Comparison of ENCODE assay signal across 14 cellular contexts in the genomic region with DNA sequence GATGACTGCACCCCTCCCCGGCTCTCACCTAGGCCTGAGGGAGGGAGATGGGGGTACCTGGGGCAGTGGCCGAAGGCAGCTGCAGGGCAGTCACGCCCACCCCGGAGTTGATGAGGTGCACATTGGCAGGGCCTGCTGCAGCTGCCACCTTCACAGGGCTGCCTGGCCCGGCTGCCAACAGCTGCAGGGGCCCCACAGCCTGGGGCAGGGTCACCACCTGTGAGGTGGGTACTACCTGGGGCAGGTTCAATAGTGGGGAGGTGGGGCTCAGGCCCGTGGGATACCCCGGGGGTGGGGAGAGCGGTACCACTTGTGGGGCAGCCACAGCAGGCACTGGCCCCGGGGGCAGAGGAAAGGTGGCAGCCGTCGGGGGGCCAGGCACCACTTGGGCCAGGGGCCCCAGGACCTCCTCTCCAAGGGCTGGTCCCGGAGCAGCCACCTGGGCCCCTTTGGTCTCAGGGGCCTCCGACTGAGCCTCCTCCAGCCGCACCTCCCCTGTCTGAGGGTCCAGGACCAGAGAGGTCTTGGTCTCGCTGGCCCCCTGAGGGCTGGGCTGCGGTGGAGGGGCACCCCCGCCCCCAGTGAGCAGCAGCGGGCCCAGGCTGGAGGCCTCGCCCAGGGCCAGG. TPM values are rescaled to one million over a fixed set of nuclear protein-coding genes. Genes with fewer than 3 reads are reported as not detected.
A peak's percentile ranks its signal among the peaks of the same experiment; 100 is the strongest.
DNase-seq lines count a peak whose midpoint lies in the region; ATAC-seq, FAIRE-seq and TF ChIP-seq lines count a peak whose summit lies in the region.
"Had no signal": no experiment of that assay in that cellular context is flagged by ENCODE, and none has a peak within 500 bp of the region (broad histone marks: within the 10 kb centered on the region; RNA-seq: fewer than 3 reads in every experiment).

No MANE protein-coding gene starts in this region.

- intact Hi-C loops in HCT116 (cut with micrococcal nuclease) (no loop called here), stomach (cut with DNase I; ENCODE audit: low total_unique reads) (no loop called here)

- no peak for TF ChIP-seq EP300 in stomach (IDR thresholded peaks at IDR 0.05)

- TF ChIP-seq POLR2A in HCT116 (IDR thresholded peaks at IDR 0.05; ENCODE audit: borderline replicate concordance, extremely low read depth, insufficient read depth, insufficient read length) (no peak), stomach (IDR thresholded peaks at IDR 0.05) (no peak)

- DNase-seq in HCT116 (ENCODE audit: low read depth, low spot score) (no peak), bronchial epithelial cell (ENCODE audit: low read depth) (no peak), kidney epithelial cell (ENCODE audit: low read depth) (no peak), stomach (no peak), foreskin keratinocyte (no peak), AG08396 (ENCODE audit: low spot score) (no peak), iPS-NIHi7 (ENCODE audit: extremely low spot score) (no peak), GM20000 (ENCODE audit: low spot score) (no peak)
- DNase-seq: activated naive CD4-positive, alpha-beta T cell treated with anti-CD3 and anti-CD28 coated beads, Interleukin-2, amount 10 ng/mL, durations not matched to agents 7 days and 5 days; hippocampal formation; Kasumi-1; stimulated activated naive CD8-positive, alpha-beta T cell treated with anti-CD3 and anti-CD28 coated beads, Interleukin-15, amount 100 ng/mL, for 72 hours had no signal

- BruUV-seq in HCT116 (replicated peaks; lab: Mats Ljungman, UMichigan) = no TSS peak

- no peak overlapping the region for H2AFZ ChIP-seq in HCT116 (ENCODE audit: low read depth, low read length, poor library complexity, severe bottlenecking)

- no peak for FAIRE-seq in bronchial epithelial cell (lab: Jason Lieb, UNC)

- WGBS in stomach, 5 donors = 33 to 69% (median 43%) methylated on average over 8 to 19 of the region's 19 CpGs

- peak overlapping the region; percentile 84; the same call in 1 of the 2 replicates for H3K9ac ChIP-seq in HCT116 (ENCODE audit: low read length)

- no peaks in the 10 kb centered on the region for H3K36me3 ChIP-seq in HCT116 (ENCODE audit: control insufficient read depth in 1 of 2, insufficient read depth in 2 of 2, low read length in 2 of 2)
- H3K36me3 ChIP-seq in bronchial epithelial cell (ENCODE audit: control insufficient read depth, insufficient read depth, low read length) = no peaks in the 10 kb centered on the region
- H3K36me3 ChIP-seq in kidney epithelial cell (ENCODE audit: control insufficient read depth, insufficient read depth, low read length) = no peaks in the 10 kb centered on the region
- H3K36me3 ChIP-seq in stomach = peaks cover 0 to 2% (median 1%) of the 10 kb centered on the region in 4 donors

- no peaks in the 10 kb centered on the region for H3K79me2 ChIP-seq in HCT116 (ENCODE audit: insufficient read depth, low read length)

- TF ChIP-seq CTCF in HCT116 (IDR thresholded peaks at IDR 0.05 in 2 of 3, conservative IDR thresholded peaks at IDR 0.05 in 1 of 3; ENCODE audit: borderline replicate concordance in 1 of 3, insufficient read depth in 1 of 3, low read depth in 2 of 3, low read length in 2 of 3) (no peak), bronchial epithelial cell (IDR thresholded peaks at IDR 0.05; ENCODE audit: insufficient read depth, low read length, severe bottlenecking) (no peak), kidney epithelial cell (IDR thresholded peaks at IDR 0.05; ENCODE audit: insufficient read depth, low read length, poor library complexity, severe bottlenecking) (no peak), stomach (IDR thresholded peaks at IDR 0.05) (no peak), foreskin keratinocyte (conservative IDR thresholded peaks at IDR 0.05) (no peak), GM20000 (IDR thresholded peaks at IDR 0.05; ENCODE audit: extremely low read depth, missing control alignments) (no peak)

- POLR2A ChIA-PET in HCT116 (lab: Charles Lee) = no interaction called here

- CTCF ChIA-PET in HCT116 (lab: Charles Lee) = no interaction called here

- H3K4me3 ChIP-seq in HCT116 (replicated peaks in 1 of 2; ENCODE audit: low read depth in 1 of 2, low read length in 2 of 2) (peak overlapping the region in 1 of 2 experiments; percentile 84; a peak in 2 of 4 replicates), bronchial epithelial cell (ENCODE audit: low read depth, low read length) (peak overlapping the region; percentile 88), kidney epithelial cell (ENCODE audit: low read depth, low read length) (peak overlapping the region; percentile 81), stomach (peak overlapping the region; percentile 61 to 85 (median 83))

- peak overlapping the region; percentile 92 for H3K4me2 ChIP-seq in HCT116 (ENCODE audit: low read length)

- RAD21 ChIA-PET in HCT116 (lab: Charles Lee; ENCODE audit: low non-redundant PET in 1 of 2, low total read pairs in 2 of 2, uncharacterized antibody in 2 of 2, unreplicated experiment in 2 of 2) = interaction anchor here in 1 of 2 experiments (0.5 kb wide), 1 partner anchor 13 kb away, joined by 3 read pairs; no protein-coding TSS in a partner anchor

- no peaks in the 10 kb centered on the region for H3K27me3 ChIP-seq in HCT116 (ENCODE audit: insufficient read depth, low read length)
- H3K27me3 ChIP-seq in bronchial epithelial cell (ENCODE audit: control insufficient read depth, insufficient read depth, low read length) = no peaks in the 10 kb centered on the region
- H3K27me3 ChIP-seq in kidney epithelial cell (ENCODE audit: control insufficient read depth, insufficient read depth, low read length) = peaks cover 7% of the 10 kb centered on the region
- peaks cover 0 to 29% (median 0%) of the 10 kb centered on the region in 3 donors for H3K27me3 ChIP-seq in stomach
- H3K27me3 ChIP-seq in foreskin keratinocyte = peaks cover 9% of the 10 kb centered on the region

- peak overlapping the region; percentile 98 for H3K27ac ChIP-seq in HCT116 (ENCODE audit: low read depth, low read length)
- peak overlapping the region; percentile 89 to 97 (median 92) for H3K27ac ChIP-seq in stomach
- H3K27ac ChIP-seq in foreskin keratinocyte = no peak overlapping the region

- no peaks in the 10 kb centered on the region for H3K9me2 ChIP-seq in HCT116 (ENCODE audit: insufficient read depth)

- H3K9me3 ChIP-seq in HCT116 (ENCODE audit: control insufficient read depth in 1 of 2, insufficient read depth in 1 of 2, low read depth in 1 of 2, low read length in 2 of 2) = no peaks in the 10 kb centered on the region
- no peaks in the 10 kb centered on the region for H3K9me3 ChIP-seq in stomach

- no peak for ATAC-seq in HCT116
- ATAC-seq in foreskin keratinocyte = no peak
- ATAC-seq: stimulated activated naive CD8-positive, alpha-beta T cell treated with anti-CD3 and anti-CD28 coated beads, Interleukin-15, amount 100 ng/mL, for 72 hours had no signal

- TF ChIP-seq RAD21 in HCT116 (IDR thresholded peaks at IDR 0.05; ENCODE audit: low read depth) = no peak

- no peaks in the 10 kb centered on the region for H4K20me1 ChIP-seq in HCT116 (ENCODE audit: insufficient read depth)

- H3K4me1 ChIP-seq in HCT116 (ENCODE audit: control insufficient read depth in 1 of 2, insufficient read depth in 2 of 2, low read length in 2 of 2) = peaks cover 14 to 47% of the 10 kb centered on the region in 2 experiments
- H3K4me1 ChIP-seq in stomach = peaks cover 41 to 71% (median 63%) of the 10 kb centered on the region in 4 donors
- no peaks in the 10 kb centered on the region for H3K4me1 ChIP-seq in foreskin keratinocyte

TF ChIP-seq in HCT116, 20 proteins besides CTCF, POLR2A, EP300 and RAD21 (continues in another document):
- TF ChIP-seq FOSL1 (IDR thresholded peaks at IDR 0.05; ENCODE audit: low read depth) = no peak
- no peak for TF ChIP-seq JUND (IDR thresholded peaks at IDR 0.05)
- no peak for TF ChIP-seq EZH2phosphoT487 (IDR thresholded peaks at IDR 0.05; ENCODE audit: borderline replicate concordance)
- TF ChIP-seq EGR1 (IDR thresholded peaks at IDR 0.05; ENCODE audit: low read depth) = no peak
- TF ChIP-seq CBX3 (IDR thresholded peaks at IDR 0.05; ENCODE audit: low read depth) = no peak
- no peak for TF ChIP-seq CEBPB (IDR thresholded peaks at IDR 0.05; ENCODE audit: low read depth)
- no peak for TF ChIP-seq SRF (IDR thresholded peaks at IDR 0.05; ENCODE audit: low read depth)

RNA-seq across cellular contexts. Expression of a gene that starts 2.6 kb away (rescaled TPM):
- total RNA-seq in HCT116 (2021; ENCODE audit: unreplicated experiment) (18.3 TPM), bronchial epithelial cell (1.7 and 2.1 TPM in 2 replicates), kidney epithelial cell (11.7 and 16.9 TPM in 2 replicates), stomach (10 to 100 TPM in 4 of 5 donors, 1 to 10 TPM in 1; 4.0 to 39.1 (median 25.9) TPM), foreskin keratinocyte (5.4 and 7.8 TPM in 2 replicates)
- 9.5 and 11.1 TPM in 2 replicates for polyA plus RNA-seq in HCT116 (2012)
- polyA plus RNA-seq in stomach (10 to 100 TPM; 14.4 to 23.3 (median 16.6) TPM), foreskin keratinocyte (8.1 and 10.6 TPM in 2 replicates)

RNA-seq across cellular contexts. Expression of a gene that starts 15.9 kb away (rescaled TPM):
- total RNA-seq in HCT116 (2021; ENCODE audit: unreplicated experiment) (52.5 TPM), bronchial epithelial cell (4.7 and 9.1 TPM in 2 replicates), kidney epithelial cell (17.7 and 17.8 TPM in 2 replicates), stomach (100 to 1,000 TPM in 2 of 5 donors, 10 to 100 TPM in 3; 53.1 to 248 (median 72.8) TPM), foreskin keratinocyte (7.4 and 8.4 TPM in 2 replicates)
- polyA plus RNA-seq in HCT116 (2012) = 38.1 and 47.9 TPM in 2 replicates
- polyA plus RNA-seq in stomach (10 to 100 TPM; 27.2 to 76.9 (median 56.5) TPM), foreskin keratinocyte (8.0 and 9.8 TPM in 2 replicates)

RNA-seq across cellular contexts. Expression of a gene that starts 26.2 kb away (rescaled TPM):
- 56.8 TPM for total RNA-seq in HCT116 (2021; ENCODE audit: unreplicated experiment)
- 28.1 and 28.5 TPM in 2 replicates for polyA plus RNA-seq in HCT116 (2012)
- 25.3 and 29.0 TPM in 2 replicates for total RNA-seq in bronchial epithelial cell
- total RNA-seq in kidney epithelial cell = 29.9 and 35.8 TPM in 2 replicates
- 10 to 100 TPM in 4 of 5 donors, 1 to 10 TPM in 1; 5.3 to 52.1 (median 27.9) TPM for total RNA-seq in stomach
- polyA plus RNA-seq in stomach = 10 to 100 TPM; 12.8 to 17.4 (median 15.9) TPM
- 39.8 TPM in 2 replicates for total RNA-seq in foreskin keratinocyte
- 26.4 and 27.7 TPM in 2 replicates for polyA plus RNA-seq in foreskin keratinocyte

RNA-seq across cellular contexts. Expression of a gene that starts 33.2 kb away (rescaled TPM):
- total RNA-seq in HCT116 (2021; ENCODE audit: unreplicated experiment) (2.1 TPM), bronchial epithelial cell (not detected in 2 replicates), kidney epithelial cell (not detected in 2 replicates), stomach (not detected), foreskin keratinocyte (not detected in 2 replicates)
- polyA plus RNA-seq in HCT116 (2012) = 0.86 and 1.2 TPM in 2 replicates
- polyA plus RNA-seq in stomach (not detected), foreskin keratinocyte (not detected in 2 replicates)
- total RNA-seq: Daoy, sciatic nerve had no signal

RNA-seq across cellular contexts. Expression of a gene that starts 35.7 kb away (rescaled TPM):
- total RNA-seq in HCT116 (2021; ENCODE audit: unreplicated experiment) (31.7 TPM), bronchial epithelial cell (2.4 and 5.5 TPM in 2 replicates), kidney epithelial cell (13.0 and 15.8 TPM in 2 replicates), stomach (10 to 100 TPM in 3 of 5 donors, 1 to 10 TPM in 2; 4.0 to 61.7 (median 12.3) TPM), foreskin keratinocyte (8.0 and 8.4 TPM in 2 replicates)
- 11.7 and 16.2 TPM in 2 replicates for polyA plus RNA-seq in HCT116 (2012)
- polyA plus RNA-seq in stomach (10 to 100 TPM in 1 of 3 donors, 1 to 10 TPM in 2; 6.3 to 10.1 (median 7.9) TPM), foreskin keratinocyte (5.4 and 5.6 TPM in 2 replicates)
